ENCODE assay signal across 1 cellular context in genomic region chr4:37517326-37517725, GRCh38.
TF ChIP-seq lines count a peak whose summit lies in the region.

No MANE protein-coding gene starts in this region.

TF ChIP-seq in SK-N-SH, 30 proteins besides CTCF, POLR2A, EP300 and RAD21 (continued from another document):
- TF ChIP-seq IRF3 (IDR thresholded peaks at IDR 0.05; ENCODE audit: low read depth, low read length) (no peak), RXRA (IDR thresholded peaks at IDR 0.05; ENCODE audit: borderline replicate concordance, low read depth) (no peak), NFIC (IDR thresholded peaks at IDR 0.05; ENCODE audit: borderline replicate concordance) (no peak)
